ENCODE assay signal across 15 cellular contexts in the genomic region with DNA sequence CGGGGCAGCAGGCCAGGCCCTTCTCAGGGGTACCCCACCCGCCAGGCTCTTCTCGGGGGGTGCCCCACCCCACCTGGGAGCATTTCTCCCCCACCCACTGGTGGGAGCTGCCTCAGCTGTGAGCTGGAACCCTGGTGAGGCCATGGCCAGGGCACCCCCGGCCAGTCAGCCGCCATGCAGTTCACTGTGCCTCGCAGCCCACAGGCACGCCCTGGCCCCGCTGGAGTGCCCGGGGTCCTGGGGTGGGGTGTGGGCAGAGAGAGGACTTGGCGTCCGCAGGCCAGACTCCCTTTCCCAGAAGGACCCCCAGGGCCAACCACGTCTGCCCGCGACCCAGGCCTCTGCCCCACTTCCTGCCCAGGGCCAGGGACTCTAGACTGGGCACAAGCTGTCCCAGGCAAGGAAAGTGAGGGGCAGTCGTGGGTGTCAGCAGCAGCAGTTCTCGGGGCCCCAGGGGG. TPM values are rescaled to one million over a fixed set of nuclear protein-coding genes. Genes with fewer than 3 reads are reported as not detected.
DNase-seq lines count a peak whose midpoint lies in the region; ATAC-seq and TF ChIP-seq lines count a peak whose summit lies in the region.
"Had no signal": no experiment of that assay in that cellular context is flagged by ENCODE, and none has a peak within 500 bp of the region (broad histone marks: within the 10 kb centered on the region; RNA-seq: fewer than 3 reads in every experiment).

No MANE protein-coding gene starts in this region.

- DNase-seq in Right ventricle myocardium superior = peak; percentile 31
- no peak for DNase-seq in right atrium auricular region (ENCODE audit: low spot score)
- DNase-seq in 8988T = peak; percentile 21
- peak; percentile 67 for DNase-seq in H7
- no peak for DNase-seq in neuronal stem cell (ENCODE audit: low spot score)
- DNase-seq in HCEC 1CT = no peak
- DNase-seq in activated CD4-positive, alpha-beta T cell treated with anti-CD3 and anti-CD28 coated beads for 48 hours = no peak
- no peak for DNase-seq in COLO668 (lab: John Stamatoyannopoulos, UW; ENCODE audit: unreplicated experiment)
- DNase-seq: ACHN; Caco-2; CD8-positive, alpha-beta T cell; DMS53 had no signal

- TF ChIP-seq CTCF in right atrium auricular region (IDR thresholded peaks at IDR 0.05) = no peak

- no CpG with 5 or more reads among the region's 16 CpGs for WGBS in neuronal stem cell (ENCODE audit: extremely low coverage in 2 of 2, insufficient read length in 2 of 2, insufficient replicate concordance in 1 of 2), 2 donors

- H2BK5ac ChIP-seq in neuronal stem cell (ENCODE audit: low read length) = peak overlapping the region; percentile 82

- H3K14ac ChIP-seq in neuronal stem cell (ENCODE audit: low read length) = no peak overlapping the region

- H3K9me3 ChIP-seq in right atrium auricular region (no peaks in the 10 kb centered on the region), neuronal stem cell (replicated peaks in 1 of 2; ENCODE audit: control insufficient read depth in 2 of 2, insufficient read depth in 1 of 2, low read depth in 1 of 2, low read length in 2 of 2) (no peaks in the 10 kb centered on the region)
- H3K9me3 ChIP-seq: Caco-2 had no signal

- H3K36me3 ChIP-seq in right atrium auricular region (no peaks in the 10 kb centered on the region), H7 (replicated peaks; ENCODE audit: control insufficient read depth, insufficient read depth, low read length) (no peaks in the 10 kb centered on the region; the same call in none of the 2 replicates), neuronal stem cell (replicated peaks in 1 of 2; ENCODE audit: control insufficient read depth in 2 of 2, insufficient read depth in 2 of 2, low read length in 2 of 2) (peaks cover 35 to 98% of the 10 kb centered on the region in 2 donors)

- H3K27ac ChIP-seq in right atrium auricular region (no peak overlapping the region), neuronal stem cell (replicated peaks; ENCODE audit: low read length) (no peak overlapping the region)

- H4K8ac ChIP-seq in neuronal stem cell (ENCODE audit: low read depth, low read length) = no peak overlapping the region

- intact Hi-C loops in Right ventricle myocardium superior (cut with DNase I) = no loop called here

- peaks cover 5% of the 10 kb centered on the region for H3K79me1 ChIP-seq in neuronal stem cell (ENCODE audit: low read depth, low read length)

- H3K23ac ChIP-seq in neuronal stem cell (ENCODE audit: low read depth, low read length, poor library complexity) = no peak overlapping the region

- H3K4me1 ChIP-seq in right atrium auricular region = no peaks in the 10 kb centered on the region
- no peaks in the 10 kb centered on the region for H3K4me1 ChIP-seq in neuronal stem cell (ENCODE audit: control insufficient read depth in 2 of 2, insufficient read depth in 1 of 2, low read depth in 1 of 2, low read length in 2 of 2)

- no peaks in the 10 kb centered on the region for H3K27me3 ChIP-seq in right atrium auricular region
- H3K27me3 ChIP-seq in H7 (ENCODE audit: control insufficient read depth, insufficient read depth, low read length) = no peaks in the 10 kb centered on the region
- H3K27me3 ChIP-seq in neuronal stem cell (ENCODE audit: control insufficient read depth in 3 of 3, insufficient read depth in 3 of 3, low read depth in 1 of 3, low read length in 3 of 3) = no peaks in the 10 kb centered on the region

- no peak overlapping the region for H2BK120ac ChIP-seq in neuronal stem cell (ENCODE audit: low read depth, low read length)

- H3K4ac ChIP-seq in neuronal stem cell (ENCODE audit: low read length) = no peak overlapping the region

- no peak overlapping the region for H2AK5ac ChIP-seq in neuronal stem cell (ENCODE audit: low read depth, low read length)

- H2BK15ac ChIP-seq in neuronal stem cell (ENCODE audit: low read length) = no peak overlapping the region

- no peak for ATAC-seq in Right ventricle myocardium superior (ENCODE audit: poor library complexity)
- ATAC-seq: CD8-positive, alpha-beta T cell; HCT116 had no signal

- H3K9ac ChIP-seq in neuronal stem cell (ENCODE audit: low read depth, low read length, poor library complexity) = no peak overlapping the region

- no peak overlapping the region for H4K91ac ChIP-seq in neuronal stem cell (ENCODE audit: low read depth, low read length, poor library complexity)

- no peak overlapping the region for H2BK12ac ChIP-seq in neuronal stem cell (ENCODE audit: low read length)

- peak overlapping the region; percentile 48 for H3K18ac ChIP-seq in neuronal stem cell (ENCODE audit: low read length)

- H3K4me3 ChIP-seq in right atrium auricular region (no peak overlapping the region), H7 (ENCODE audit: insufficient read depth, low read depth, low read length) (no peak overlapping the region), neuronal stem cell (ENCODE audit: low read length in 2 of 2) (no peak overlapping the region)

- H3K4me2 ChIP-seq in neuronal stem cell (ENCODE audit: insufficient read depth, low read length, poor library complexity, severe bottlenecking) = no peak overlapping the region

- no peak overlapping the region for H2AFZ ChIP-seq in neuronal stem cell (ENCODE audit: low read length)

RNA-seq across cellular contexts. Expression of a gene that starts 13.1 kb away (rescaled TPM):
- 31.7 TPM for total RNA-seq in Right ventricle myocardium superior
- 1 to 10 TPM; 3.4 to 4.1 TPM for total RNA-seq in right atrium auricular region
- 7.6 and 9.1 TPM in 2 replicates for total RNA-seq in H7 (2014; rRNA removed; shearing (Covaris generic))
- 27.1 TPM for polyA plus RNA-seq in neuronal stem cell (2013, experiment 1 of 2)
- polyA plus RNA-seq in neuronal stem cell (2013, experiment 2 of 2) = 25.4 TPM
- total RNA-seq: Caco-2 had no signal
- polyA plus RNA-seq: CD14-positive monocyte, IgD-negative memory B cell had no signal

Comparison
In these comparisons a context has a peak if more than half of its experiments do, and no peak if none do; other contexts are left out.
1. DNase-seq: peak in Right ventricle myocardium superior (single experiment), 8988T (single experiment) and H7 (single experiment); none in right atrium auricular region (single experiment), neuronal stem cell (single experiment), HCEC 1CT (single experiment), activated CD4-positive, alpha-beta T cell treated with anti-CD3 and anti-CD28 coated beads for 48 hours (single experiment) and COLO668 (single experiment).